Comparison of ENCODE assay signal across 8 cellular contexts in the genomic region with DNA sequence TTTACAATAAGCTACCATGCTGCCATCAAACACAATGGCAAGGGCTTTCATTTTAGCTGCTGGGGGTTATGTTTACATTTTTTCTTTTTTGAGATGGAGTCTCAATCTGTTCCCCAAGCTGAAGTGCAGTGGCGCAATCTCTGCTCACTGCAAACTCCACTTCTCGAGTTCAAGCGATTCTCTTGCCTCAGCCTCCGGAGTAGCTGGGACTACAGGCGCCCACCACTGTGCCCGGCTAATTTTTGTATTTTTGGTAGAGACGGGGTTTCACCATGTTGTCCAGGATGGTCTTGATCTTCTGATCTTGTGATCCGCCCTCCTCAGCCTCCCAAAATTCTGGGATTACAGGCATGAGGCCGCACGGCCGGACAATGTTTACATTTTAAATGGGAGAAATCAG. TPM values are rescaled to one million over a fixed set of nuclear protein-coding genes. Genes with fewer than 3 reads are reported as not detected.
DNase-seq lines count a peak whose midpoint lies in the region; ATAC-seq, FAIRE-seq and TF ChIP-seq lines count a peak whose summit lies in the region.
"Not testable (repeated sequence)": the region's sequence is repeated elsewhere in the genome, so short reads cannot be mapped to it uniquely, and the experiment has no call there.

No MANE protein-coding gene starts in this region.

- in situ Hi-C loops in HepG2 (cut with HindIII; ENCODE audit: extremely low pct_ligation_motif_present, low pct_unique_long_range_greater_than_20kb): loop anchor here (5.0 kb wide), 1 partner anchor 148 kb away; no protein-coding TSS in a partner anchor

- H3K36me3 Mint-ChIP-seq in CD8-positive, alpha-beta memory T cell: peaks cover 3 to 65% (median 8%) of the 10 kb centered on the region in 3 donors
- peaks cover 19% of the 10 kb centered on the region for H3K36me3 Mint-ChIP-seq in astrocyte (ENCODE audit: low read depth, unreplicated experiment)

- H3K27me3 Mint-ChIP-seq in CD8-positive, alpha-beta memory T cell; astrocyte (ENCODE audit: low read depth, unreplicated experiment): not testable (repeated sequence)

- not testable (repeated sequence) for ATAC-seq in HepG2

- not testable (repeated sequence) for TF ChIP-seq RAD21 in HepG2 (CRISPR knock-in tag; IDR thresholded peaks at IDR 0.05)

- intact Hi-C loops in HepG2 (cut with micrococcal nuclease; ENCODE audit: unreplicated experiment): not testable (repeated sequence)

- H3K4me3 ChIP-seq in CD8-positive, alpha-beta memory T cell (ENCODE audit: low read length): peak overlapping the region; percentile 92
- H3K4me3 ChIP-seq in LNCaP clone FGC (ENCODE audit: low read depth, low read length): peak overlapping the region; percentile 83
- H3K4me3 ChIP-seq in WI38 (ENCODE audit: low read depth, low read length): peak overlapping the region; percentile 94
- H3K4me3 ChIP-seq in astrocyte (ENCODE audit: insufficient read depth, low read depth, low read length): peak overlapping the region; percentile 92
- H3K4me3 ChIP-seq in epithelial cell of proximal tubule (ENCODE audit: low read depth, low read length): peak overlapping the region; percentile 98
- peak overlapping the region; percentile 82 to 91 (median 84) for H3K4me3 ChIP-seq in HepG2 (replicated peaks in 1 of 3; ENCODE audit: insufficient read depth in 1 of 3, low read depth in 2 of 3, low read length in 3 of 3)
- H3K4me3 ChIP-seq in parathyroid adenoma (ENCODE audit: low read depth, low read length): peak overlapping the region; percentile 96
- peak overlapping the region; percentile 63 for H3K4me3 ChIP-seq in thymus (ENCODE audit: low read length)

- H3K4me3 Mint-ChIP-seq in CD8-positive, alpha-beta memory T cell: peak overlapping the region; percentile 95 to 98 (median 96)
- peak overlapping the region; percentile 99 for H3K4me3 Mint-ChIP-seq in astrocyte (ENCODE audit: unreplicated experiment)

- POLR2A ChIA-PET in CD8-positive, alpha-beta memory T cell (lab: Charles Lee): interaction anchor here (1.8 to 2.1 kb wide), 2 partner anchors 13 to 36 kb away, joined by 8 to 14 read pairs; a partner anchor contains a TSS
- POLR2A ChIA-PET in HepG2 (lab: Yijun Ruan, JAX): interaction anchor here (1.6 kb wide), 1 partner anchor 13 kb away, joined by 7 read pairs; a partner anchor contains a TSS

- H3K79me2 ChIP-seq in astrocyte (ENCODE audit: insufficient read depth, low read length): peaks cover 36% of the 10 kb centered on the region
- peaks cover 26% of the 10 kb centered on the region for H3K79me2 ChIP-seq in HepG2 (ENCODE audit: insufficient read depth, low read length)
- not testable (repeated sequence) for H3K79me2 ChIP-seq in parathyroid adenoma

- not testable (repeated sequence) for TF ChIP-seq POLR2A in HepG2 (IDR thresholded peaks at IDR 0.05; ENCODE audit: insufficient read depth in 1 of 2, low read depth in 2 of 2, low read length in 2 of 2)

- DNase-seq in CD8-positive, alpha-beta memory T cell; LNCaP clone FGC (ENCODE audit: low read depth); astrocyte (ENCODE audit: low read depth); epithelial cell of proximal tubule (ENCODE audit: low read depth); HepG2 (ENCODE audit: low spot score): not testable (repeated sequence)

- peaks cover 37% of the 10 kb centered on the region for H4K20me1 ChIP-seq in astrocyte (ENCODE audit: insufficient read depth, low read length)
- H4K20me1 ChIP-seq in HepG2 (ENCODE audit: insufficient read depth, low read length): not testable (repeated sequence)

- CTCF ChIA-PET in CD8-positive, alpha-beta memory T cell (lab: Charles Lee): interaction anchor here (0.9 to 2.0 kb wide), 5 partner anchors 22 to 191 kb away, joined by 3 to 7 read pairs (median 4); no protein-coding TSS in a partner anchor
- CTCF ChIA-PET in HepG2 (lab: Yijun Ruan, JAX; ENCODE audit: low intra/inter-chr PET ratio, low total read pairs): not testable (repeated sequence)

- peak overlapping the region; percentile 84 for H3K9ac ChIP-seq in astrocyte (ENCODE audit: low read length)
- H3K9ac ChIP-seq in HepG2 (ENCODE audit: insufficient read depth, low read depth, low read length): peak overlapping the region; percentile 91
- not testable (repeated sequence) for H3K9ac ChIP-seq in parathyroid adenoma

- not testable (repeated sequence) for H2AFZ ChIP-seq in astrocyte (ENCODE audit: low read depth, low read length); HepG2 (ENCODE audit: low read length); parathyroid adenoma

- not testable (repeated sequence) for FAIRE-seq in astrocyte (lab: Jason Lieb, UNC); HepG2 (lab: Jason Lieb, UNC)

- WGBS in HepG2 (ENCODE audit: low lambda C conversion rate): 35% methylated on average over 11 of the region's 11 CpGs
- 95% methylated on average over 11 of the region's 11 CpGs for WGBS in thymus

- peaks cover 34% of the 10 kb centered on the region for H3K36me3 ChIP-seq in CD8-positive, alpha-beta memory T cell (ENCODE audit: insufficient read depth, low read length)
- H3K36me3 ChIP-seq in astrocyte (ENCODE audit: insufficient read depth, low read length) (peaks cover 29% of the 10 kb centered on the region), HepG2 (replicated peaks in 1 of 2; ENCODE audit: control insufficient read depth in 1 of 2, insufficient read depth in 2 of 2, low read length in 2 of 2) (peaks cover 18 to 45% of the 10 kb centered on the region in 2 experiments; a peak in 4 of 5 replicates), thymus (ENCODE audit: control insufficient read depth, insufficient read depth) (peaks cover 44% of the 10 kb centered on the region)
- not testable (repeated sequence) for H3K36me3 ChIP-seq in parathyroid adenoma (ENCODE audit: control insufficient read depth, insufficient read depth, low read length)

- H3K4me1 Mint-ChIP-seq in CD8-positive, alpha-beta memory T cell: peaks cover 28 to 45% (median 42%) of the 10 kb centered on the region in 3 donors
- H3K4me1 Mint-ChIP-seq in astrocyte (ENCODE audit: low read depth, unreplicated experiment): peaks cover 14% of the 10 kb centered on the region

- not testable (repeated sequence) for TF ChIP-seq CTCF in LNCaP clone FGC (IDR thresholded peaks at IDR 0.05; ENCODE audit: control insufficient read depth, extremely low read depth, insufficient read depth); WI38 (IDR thresholded peaks at IDR 0.05; ENCODE audit: low read depth, low read length); astrocyte (IDR thresholded peaks at IDR 0.05; ENCODE audit: insufficient read depth, low read depth, low read length); epithelial cell of proximal tubule (conservative IDR thresholded peaks at IDR 0.05; ENCODE audit: low read depth, low read length); HepG2 (CRISPR knock-in tag; IDR thresholded peaks at IDR 0.05); parathyroid adenoma (IDR thresholded peaks at IDR 0.05)

- not testable (repeated sequence) for H3K9me3 Mint-ChIP-seq in CD8-positive, alpha-beta memory T cell; astrocyte (ENCODE audit: unreplicated experiment)

- H3K9me3 ChIP-seq in CD8-positive, alpha-beta memory T cell (ENCODE audit: low read length); astrocyte (ENCODE audit: insufficient read depth, low read depth, low read length); HepG2 (ENCODE audit: low read length); parathyroid adenoma (ENCODE audit: control insufficient read depth, low read length); thymus (ENCODE audit: control insufficient read depth): not testable (repeated sequence)

- peaks cover 31% of the 10 kb centered on the region for H3K4me1 ChIP-seq in CD8-positive, alpha-beta memory T cell (ENCODE audit: insufficient read depth, low read length)
- not testable (repeated sequence) for H3K4me1 ChIP-seq in astrocyte (ENCODE audit: insufficient read depth, low read length); parathyroid adenoma
- H3K4me1 ChIP-seq in HepG2 (ENCODE audit: insufficient read depth, low read length) (peaks cover 22% of the 10 kb centered on the region), thymus (ENCODE audit: control insufficient read depth, insufficient read depth, low read length) (peaks cover 14% of the 10 kb centered on the region)

- BruUV-seq in HepG2 (replicated peaks; lab: Mats Ljungman, UMichigan): not testable (repeated sequence)

- peak overlapping the region; percentile 99 for H3K4me2 ChIP-seq in astrocyte (ENCODE audit: low read length)
- H3K4me2 ChIP-seq in HepG2 (ENCODE audit: low read depth, low read length): peak overlapping the region; percentile 85
- peak overlapping the region; percentile 98 for H3K4me2 ChIP-seq in parathyroid adenoma (ENCODE audit: low read length)

- peak overlapping the region in 7 of 8 donors; percentile 72 to 96 (median 93) for H3K27ac Mint-ChIP-seq in CD8-positive, alpha-beta memory T cell
- peak overlapping the region; percentile 89 for H3K27ac Mint-ChIP-seq in astrocyte (ENCODE audit: unreplicated experiment)

- H3K27ac ChIP-seq in CD8-positive, alpha-beta memory T cell (ENCODE audit: low read depth, low read length): peak overlapping the region; percentile 72
- not testable (repeated sequence) for H3K27ac ChIP-seq in astrocyte (ENCODE audit: low read depth, low read length); HepG2 (ENCODE audit: extremely low read length, insufficient read depth, low read length); parathyroid adenoma; thymus (ENCODE audit: low read depth)

- not testable (repeated sequence) for H3K27me3 ChIP-seq in CD8-positive, alpha-beta memory T cell (ENCODE audit: insufficient read depth, low read length, poor library complexity, severe bottlenecking); astrocyte (ENCODE audit: insufficient read depth, low read length); HepG2 (ENCODE audit: control insufficient read depth in 1 of 2, insufficient read depth in 2 of 2, low read length in 2 of 2); parathyroid adenoma (ENCODE audit: control insufficient read depth, insufficient read depth, low read length); thymus (ENCODE audit: control insufficient read depth, insufficient read depth)

- not testable (repeated sequence) for TF ChIP-seq EP300 in HepG2 (IDR thresholded peaks at IDR 0.05; ENCODE audit: low read depth in 2 of 2, low read length in 2 of 2); HepG2 (CRISPR knock-in tag; IDR thresholded peaks at IDR 0.05; ENCODE audit: borderline replicate concordance)

RNA-seq across cellular contexts. Expression of a gene that starts 1.1 kb away (rescaled TPM):
- 10 to 100 TPM; 30.9 to 32.0 TPM for total RNA-seq in CD8-positive, alpha-beta memory T cell
- polyA plus RNA-seq in CD8-positive, alpha-beta memory T cell: 15.1 TPM
- 22.2 and 25.1 TPM in 2 replicates for total RNA-seq in astrocyte
- 16.7 and 20.7 TPM in 2 replicates for total RNA-seq in epithelial cell of proximal tubule
- 13.3 and 14.7 TPM in 2 replicates for total RNA-seq in HepG2 (2016; rRNA removed; fragmentation: Illumina TruSeq; extraction: Trizol)
- 2.7 and 3.0 TPM in 2 replicates for total RNA-seq in HepG2 (2016; cell fraction: cytosol; rRNA removed; fragmentation: Illumina TruSeq; extraction: Trizol; ENCODE audit: low read depth)
- 12.2 and 14.6 TPM in 2 replicates for total RNA-seq in HepG2 (2016; cell fraction: insoluble cytoplasmic fraction; rRNA removed; fragmentation: Illumina TruSeq; extraction: Trizol)
- total RNA-seq in HepG2 (2016; cell fraction: membrane; rRNA removed; fragmentation: Illumina TruSeq; extraction: Trizol): 4.6 and 5.3 TPM in 2 replicates
- 10.4 and 11.5 TPM in 2 replicates for total RNA-seq in HepG2 (2016; cell fraction: nucleus; rRNA removed; fragmentation: Illumina TruSeq; extraction: Trizol)
- polyA plus RNA-seq in HepG2 (2011; rRNA removed): 5.9 and 7.5 TPM in 2 replicates
- 6.4 and 7.4 TPM in 2 replicates for polyA plus RNA-seq in HepG2 (2011; cell fraction: cytosol; rRNA removed)
- 16.7 and 18.0 TPM in 2 replicates for polyA plus RNA-seq in HepG2 (2011; cell fraction: nucleus; rRNA removed)
- 7.1 and 7.5 TPM in 2 replicates for polyA plus RNA-seq in HepG2 (2012)
- polyA plus RNA-seq in HepG2 (2016; cell fraction: cytosol; fragmentation: Illumina TruSeq; extraction: Trizol; ENCODE audit: low read depth): 2.3 TPM in 2 replicates
- polyA plus RNA-seq in HepG2 (2016; cell fraction: insoluble cytoplasmic fraction; fragmentation: Illumina TruSeq; extraction: Trizol; ENCODE audit: low read depth): 19.6 and 19.8 TPM in 2 replicates
- polyA plus RNA-seq in HepG2 (2016; cell fraction: membrane; fragmentation: Illumina TruSeq; extraction: Trizol; ENCODE audit: low read depth): 3.3 and 4.3 TPM in 2 replicates
- 32.3 and 32.8 TPM in 2 replicates for polyA plus RNA-seq in HepG2 (2016; cell fraction: nucleus; fragmentation: Illumina TruSeq; extraction: Trizol; ENCODE audit: insufficient read depth, low read depth)
- 5.6 and 10.5 TPM in 2 replicates for polyA minus RNA-seq in HepG2 (2011; rRNA and poly(A)+ RNA removed; ENCODE audit: low replicate concordance)
- 3.0 and 4.7 TPM in 2 replicates for polyA minus RNA-seq in HepG2 (2011; cell fraction: cytosol; rRNA and poly(A)+ RNA removed)
- 6.1 and 7.7 TPM in 2 replicates for polyA minus RNA-seq in HepG2 (2011; cell fraction: nucleus; rRNA and poly(A)+ RNA removed)
- 17.2 TPM for polyA plus RNA-seq in thymus

RNA-seq across cellular contexts. Expression of a gene that starts 13.0 kb away (rescaled TPM):
- 10 to 100 TPM; 43.3 to 46.3 TPM for total RNA-seq in CD8-positive, alpha-beta memory T cell
- 19.0 TPM for polyA plus RNA-seq in CD8-positive, alpha-beta memory T cell
- total RNA-seq in astrocyte: 25.2 and 28.8 TPM in 2 replicates
- 18.4 and 30.0 TPM in 2 replicates for total RNA-seq in epithelial cell of proximal tubule
- total RNA-seq in HepG2 (2016; rRNA removed; fragmentation: Illumina TruSeq; extraction: Trizol): 19.6 and 22.1 TPM in 2 replicates
- 2.6 and 3.1 TPM in 2 replicates for total RNA-seq in HepG2 (2016; cell fraction: cytosol; rRNA removed; fragmentation: Illumina TruSeq; extraction: Trizol; ENCODE audit: low read depth)
- total RNA-seq in HepG2 (2016; cell fraction: insoluble cytoplasmic fraction; rRNA removed; fragmentation: Illumina TruSeq; extraction: Trizol): 18.8 and 21.3 TPM in 2 replicates
- total RNA-seq in HepG2 (2016; cell fraction: membrane; rRNA removed; fragmentation: Illumina TruSeq; extraction: Trizol): 9.6 and 12.2 TPM in 2 replicates
- total RNA-seq in HepG2 (2016; cell fraction: nucleus; rRNA removed; fragmentation: Illumina TruSeq; extraction: Trizol): 18.2 and 20.6 TPM in 2 replicates
- 15.8 and 22.2 TPM in 2 replicates for polyA plus RNA-seq in HepG2 (2011; rRNA removed)
- polyA plus RNA-seq in HepG2 (2011; cell fraction: cytosol; rRNA removed): 11.6 and 12.5 TPM in 2 replicates
- polyA plus RNA-seq in HepG2 (2011; cell fraction: nucleus; rRNA removed): 42.0 and 43.5 TPM in 2 replicates
- 8.8 and 10.1 TPM in 2 replicates for polyA plus RNA-seq in HepG2 (2012)
- 2.6 TPM in 2 replicates for polyA plus RNA-seq in HepG2 (2016; cell fraction: cytosol; fragmentation: Illumina TruSeq; extraction: Trizol; ENCODE audit: low read depth)
- 15.7 and 15.9 TPM in 2 replicates for polyA plus RNA-seq in HepG2 (2016; cell fraction: insoluble cytoplasmic fraction; fragmentation: Illumina TruSeq; extraction: Trizol; ENCODE audit: low read depth)
- polyA plus RNA-seq in HepG2 (2016; cell fraction: membrane; fragmentation: Illumina TruSeq; extraction: Trizol; ENCODE audit: low read depth): 7.1 and 7.7 TPM in 2 replicates
- polyA plus RNA-seq in HepG2 (2016; cell fraction: nucleus; fragmentation: Illumina TruSeq; extraction: Trizol; ENCODE audit: insufficient read depth, low read depth): 36.0 and 38.5 TPM in 2 replicates
- 27.8 and 64.6 TPM in 2 replicates for polyA minus RNA-seq in HepG2 (2011; rRNA and poly(A)+ RNA removed; ENCODE audit: low replicate concordance)
- polyA minus RNA-seq in HepG2 (2011; cell fraction: cytosol; rRNA and poly(A)+ RNA removed): 8.0 and 8.5 TPM in 2 replicates
- polyA minus RNA-seq in HepG2 (2011; cell fraction: nucleus; rRNA and poly(A)+ RNA removed): 12.1 and 16.8 TPM in 2 replicates
- 13.6 TPM for polyA plus RNA-seq in thymus

RNA-seq across cellular contexts. Expression of a gene that starts 13.1 kb away (rescaled TPM):
- total RNA-seq in CD8-positive, alpha-beta memory T cell: 1,000 to 10,000 TPM; 3,139 to 3,155 TPM
- polyA plus RNA-seq in CD8-positive, alpha-beta memory T cell: 1,038 TPM
- 1,213 and 1,364 TPM in 2 replicates for total RNA-seq in astrocyte
- 2,685 and 3,393 TPM in 2 replicates for total RNA-seq in epithelial cell of proximal tubule
- 2,938 and 3,359 TPM in 2 replicates for total RNA-seq in HepG2 (2016; rRNA removed; fragmentation: Illumina TruSeq; extraction: Trizol)
- 3,183 and 3,719 TPM in 2 replicates for total RNA-seq in HepG2 (2016; cell fraction: cytosol; rRNA removed; fragmentation: Illumina TruSeq; extraction: Trizol; ENCODE audit: low read depth)
- 2,895 and 3,215 TPM in 2 replicates for total RNA-seq in HepG2 (2016; cell fraction: insoluble cytoplasmic fraction; rRNA removed; fragmentation: Illumina TruSeq; extraction: Trizol)
- 5,789 and 6,219 TPM in 2 replicates for total RNA-seq in HepG2 (2016; cell fraction: membrane; rRNA removed; fragmentation: Illumina TruSeq; extraction: Trizol)
- total RNA-seq in HepG2 (2016; cell fraction: nucleus; rRNA removed; fragmentation: Illumina TruSeq; extraction: Trizol): 1,151 and 1,198 TPM in 2 replicates
- polyA plus RNA-seq in HepG2 (2011; rRNA removed): 2,401 and 2,404 TPM in 2 replicates
- polyA plus RNA-seq in HepG2 (2011; cell fraction: cytosol; rRNA removed): 3,191 and 3,845 TPM in 2 replicates
- 1,035 and 1,145 TPM in 2 replicates for polyA plus RNA-seq in HepG2 (2011; cell fraction: nucleus; rRNA removed)
- 2,335 and 2,606 TPM in 2 replicates for polyA plus RNA-seq in HepG2 (2012)
- polyA plus RNA-seq in HepG2 (2016; cell fraction: cytosol; fragmentation: Illumina TruSeq; extraction: Trizol; ENCODE audit: low read depth): 3,837 and 4,399 TPM in 2 replicates
- 3,343 and 3,509 TPM in 2 replicates for polyA plus RNA-seq in HepG2 (2016; cell fraction: insoluble cytoplasmic fraction; fragmentation: Illumina TruSeq; extraction: Trizol; ENCODE audit: low read depth)
- polyA plus RNA-seq in HepG2 (2016; cell fraction: membrane; fragmentation: Illumina TruSeq; extraction: Trizol; ENCODE audit: low read depth): 6,158 and 6,472 TPM in 2 replicates
- polyA plus RNA-seq in HepG2 (2016; cell fraction: nucleus; fragmentation: Illumina TruSeq; extraction: Trizol; ENCODE audit: insufficient read depth, low read depth): 1,904 and 1,909 TPM in 2 replicates
- 1,962 and 4,695 TPM in 2 replicates for polyA minus RNA-seq in HepG2 (2011; rRNA and poly(A)+ RNA removed; ENCODE audit: low replicate concordance)
- 853 and 917 TPM in 2 replicates for polyA minus RNA-seq in HepG2 (2011; cell fraction: cytosol; rRNA and poly(A)+ RNA removed)
- polyA minus RNA-seq in HepG2 (2011; cell fraction: nucleus; rRNA and poly(A)+ RNA removed): 477 and 550 TPM in 2 replicates
- 3,092 TPM for polyA plus RNA-seq in thymus

RNA-seq across cellular contexts. Expression of a gene that starts 21.4 kb away (rescaled TPM):
- total RNA-seq in CD8-positive, alpha-beta memory T cell: 10 to 100 TPM; 35.9 to 37.8 TPM
- 110 TPM for polyA plus RNA-seq in CD8-positive, alpha-beta memory T cell
- total RNA-seq in astrocyte (35.7 and 35.9 TPM in 2 replicates), epithelial cell of proximal tubule (27.3 and 31.3 TPM in 2 replicates), HepG2 (2016; rRNA removed; fragmentation: Illumina TruSeq; extraction: Trizol) (10.6 and 17.8 TPM in 2 replicates)
- total RNA-seq in HepG2 (2016; cell fraction: cytosol; rRNA removed; fragmentation: Illumina TruSeq; extraction: Trizol; ENCODE audit: low read depth): 21.0 and 25.4 TPM in 2 replicates
- 9.6 and 18.9 TPM in 2 replicates for total RNA-seq in HepG2 (2016; cell fraction: insoluble cytoplasmic fraction; rRNA removed; fragmentation: Illumina TruSeq; extraction: Trizol)
- total RNA-seq in HepG2 (2016; cell fraction: membrane; rRNA removed; fragmentation: Illumina TruSeq; extraction: Trizol): 22.4 and 26.0 TPM in 2 replicates
- total RNA-seq in HepG2 (2016; cell fraction: nucleus; rRNA removed; fragmentation: Illumina TruSeq; extraction: Trizol): 13.9 and 14.0 TPM in 2 replicates
- polyA plus RNA-seq in HepG2 (2011; rRNA removed) (39.2 and 40.7 TPM in 2 replicates), thymus (84.0 TPM)
- polyA plus RNA-seq in HepG2 (2011; cell fraction: cytosol; rRNA removed): 29.3 and 32.3 TPM in 2 replicates
- 29.7 and 32.0 TPM in 2 replicates for polyA plus RNA-seq in HepG2 (2011; cell fraction: nucleus; rRNA removed)
- 22.8 and 26.6 TPM in 2 replicates for polyA plus RNA-seq in HepG2 (2012)
- 52.7 and 53.1 TPM in 2 replicates for polyA plus RNA-seq in HepG2 (2016; cell fraction: cytosol; fragmentation: Illumina TruSeq; extraction: Trizol; ENCODE audit: low read depth)
- 19.0 and 20.1 TPM in 2 replicates for polyA plus RNA-seq in HepG2 (2016; cell fraction: insoluble cytoplasmic fraction; fragmentation: Illumina TruSeq; extraction: Trizol; ENCODE audit: low read depth)
- 38.1 and 44.5 TPM in 2 replicates for polyA plus RNA-seq in HepG2 (2016; cell fraction: membrane; fragmentation: Illumina TruSeq; extraction: Trizol; ENCODE audit: low read depth)
- 46.1 and 51.6 TPM in 2 replicates for polyA plus RNA-seq in HepG2 (2016; cell fraction: nucleus; fragmentation: Illumina TruSeq; extraction: Trizol; ENCODE audit: insufficient read depth, low read depth)
- polyA minus RNA-seq in HepG2 (2011; rRNA and poly(A)+ RNA removed; ENCODE audit: low replicate concordance): 14.4 and 46.3 TPM in 2 replicates
- polyA minus RNA-seq in HepG2 (2011; cell fraction: cytosol; rRNA and poly(A)+ RNA removed): 8.0 and 10.5 TPM in 2 replicates
- 7.1 and 7.5 TPM in 2 replicates for polyA minus RNA-seq in HepG2 (2011; cell fraction: nucleus; rRNA and poly(A)+ RNA removed)

RNA-seq across cellular contexts. Expression of a gene that starts 21.5 kb away (rescaled TPM):
- total RNA-seq in CD8-positive, alpha-beta memory T cell: 10 to 100 TPM; 34.9 to 35.2 TPM
- 46.6 TPM for polyA plus RNA-seq in CD8-positive, alpha-beta memory T cell
- total RNA-seq in astrocyte (18.8 and 20.0 TPM in 2 replicates), epithelial cell of proximal tubule (27.6 and 45.4 TPM in 2 replicates), HepG2 (2016; rRNA removed; fragmentation: Illumina TruSeq; extraction: Trizol) (10.3 and 13.6 TPM in 2 replicates)
- 10.3 and 15.8 TPM in 2 replicates for total RNA-seq in HepG2 (2016; cell fraction: cytosol; rRNA removed; fragmentation: Illumina TruSeq; extraction: Trizol; ENCODE audit: low read depth)
- total RNA-seq in HepG2 (2016; cell fraction: insoluble cytoplasmic fraction; rRNA removed; fragmentation: Illumina TruSeq; extraction: Trizol): 12.0 and 12.6 TPM in 2 replicates
- total RNA-seq in HepG2 (2016; cell fraction: membrane; rRNA removed; fragmentation: Illumina TruSeq; extraction: Trizol): 10.0 and 13.9 TPM in 2 replicates
- 4.1 and 4.4 TPM in 2 replicates for total RNA-seq in HepG2 (2016; cell fraction: nucleus; rRNA removed; fragmentation: Illumina TruSeq; extraction: Trizol)
- polyA plus RNA-seq in HepG2 (2011; rRNA removed) (6.1 and 6.3 TPM in 2 replicates), thymus (34.0 TPM)
- 6.8 and 9.7 TPM in 2 replicates for polyA plus RNA-seq in HepG2 (2011; cell fraction: cytosol; rRNA removed)
- polyA plus RNA-seq in HepG2 (2011; cell fraction: nucleus; rRNA removed): 6.6 and 8.7 TPM in 2 replicates
- 6.8 and 8.6 TPM in 2 replicates for polyA plus RNA-seq in HepG2 (2012)
- polyA plus RNA-seq in HepG2 (2016; cell fraction: cytosol; fragmentation: Illumina TruSeq; extraction: Trizol; ENCODE audit: low read depth): 14.4 and 20.2 TPM in 2 replicates
- 19.8 and 21.6 TPM in 2 replicates for polyA plus RNA-seq in HepG2 (2016; cell fraction: insoluble cytoplasmic fraction; fragmentation: Illumina TruSeq; extraction: Trizol; ENCODE audit: low read depth)
- 12.6 and 15.8 TPM in 2 replicates for polyA plus RNA-seq in HepG2 (2016; cell fraction: membrane; fragmentation: Illumina TruSeq; extraction: Trizol; ENCODE audit: low read depth)
- polyA plus RNA-seq in HepG2 (2016; cell fraction: nucleus; fragmentation: Illumina TruSeq; extraction: Trizol; ENCODE audit: insufficient read depth, low read depth): 11.3 and 11.9 TPM in 2 replicates
- polyA minus RNA-seq in HepG2 (2011; rRNA and poly(A)+ RNA removed; ENCODE audit: low replicate concordance): 3.5 and 24.4 TPM in 2 replicates
- 2.3 and 5.0 TPM in 2 replicates for polyA minus RNA-seq in HepG2 (2011; cell fraction: cytosol; rRNA and poly(A)+ RNA removed)
- 1.6 and 2.3 TPM in 2 replicates for polyA minus RNA-seq in HepG2 (2011; cell fraction: nucleus; rRNA and poly(A)+ RNA removed)
